In the genomic region with DNA sequence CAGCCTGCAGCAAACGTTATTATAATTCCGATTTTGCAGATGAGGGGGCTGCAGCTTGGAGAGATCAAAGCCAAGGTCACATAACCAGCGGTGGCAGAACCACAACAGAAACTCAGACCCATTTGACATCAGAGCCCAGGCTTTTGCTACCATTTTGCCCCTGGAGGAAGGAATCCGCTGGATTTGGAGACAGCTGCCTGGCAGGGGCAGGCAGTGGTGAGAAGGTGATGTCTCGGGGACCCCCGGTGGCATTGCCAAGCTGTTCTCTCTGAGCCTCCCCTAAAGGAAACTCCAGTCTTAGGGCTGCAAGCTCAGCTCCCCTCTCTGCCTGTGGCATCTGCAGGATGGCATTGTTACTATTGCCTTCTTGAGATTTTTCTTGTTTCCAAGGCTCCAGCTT, we compare ENCODE assay signal across 1 cellular context.
TF ChIP-seq lines count a peak whose summit lies in the region.

No MANE protein-coding gene starts in this region.

TF ChIP-seq in GM23338, 12 proteins besides CTCF, POLR2A, EP300 and RAD21 (continued from another document):
- TF ChIP-seq, protein P1, sequence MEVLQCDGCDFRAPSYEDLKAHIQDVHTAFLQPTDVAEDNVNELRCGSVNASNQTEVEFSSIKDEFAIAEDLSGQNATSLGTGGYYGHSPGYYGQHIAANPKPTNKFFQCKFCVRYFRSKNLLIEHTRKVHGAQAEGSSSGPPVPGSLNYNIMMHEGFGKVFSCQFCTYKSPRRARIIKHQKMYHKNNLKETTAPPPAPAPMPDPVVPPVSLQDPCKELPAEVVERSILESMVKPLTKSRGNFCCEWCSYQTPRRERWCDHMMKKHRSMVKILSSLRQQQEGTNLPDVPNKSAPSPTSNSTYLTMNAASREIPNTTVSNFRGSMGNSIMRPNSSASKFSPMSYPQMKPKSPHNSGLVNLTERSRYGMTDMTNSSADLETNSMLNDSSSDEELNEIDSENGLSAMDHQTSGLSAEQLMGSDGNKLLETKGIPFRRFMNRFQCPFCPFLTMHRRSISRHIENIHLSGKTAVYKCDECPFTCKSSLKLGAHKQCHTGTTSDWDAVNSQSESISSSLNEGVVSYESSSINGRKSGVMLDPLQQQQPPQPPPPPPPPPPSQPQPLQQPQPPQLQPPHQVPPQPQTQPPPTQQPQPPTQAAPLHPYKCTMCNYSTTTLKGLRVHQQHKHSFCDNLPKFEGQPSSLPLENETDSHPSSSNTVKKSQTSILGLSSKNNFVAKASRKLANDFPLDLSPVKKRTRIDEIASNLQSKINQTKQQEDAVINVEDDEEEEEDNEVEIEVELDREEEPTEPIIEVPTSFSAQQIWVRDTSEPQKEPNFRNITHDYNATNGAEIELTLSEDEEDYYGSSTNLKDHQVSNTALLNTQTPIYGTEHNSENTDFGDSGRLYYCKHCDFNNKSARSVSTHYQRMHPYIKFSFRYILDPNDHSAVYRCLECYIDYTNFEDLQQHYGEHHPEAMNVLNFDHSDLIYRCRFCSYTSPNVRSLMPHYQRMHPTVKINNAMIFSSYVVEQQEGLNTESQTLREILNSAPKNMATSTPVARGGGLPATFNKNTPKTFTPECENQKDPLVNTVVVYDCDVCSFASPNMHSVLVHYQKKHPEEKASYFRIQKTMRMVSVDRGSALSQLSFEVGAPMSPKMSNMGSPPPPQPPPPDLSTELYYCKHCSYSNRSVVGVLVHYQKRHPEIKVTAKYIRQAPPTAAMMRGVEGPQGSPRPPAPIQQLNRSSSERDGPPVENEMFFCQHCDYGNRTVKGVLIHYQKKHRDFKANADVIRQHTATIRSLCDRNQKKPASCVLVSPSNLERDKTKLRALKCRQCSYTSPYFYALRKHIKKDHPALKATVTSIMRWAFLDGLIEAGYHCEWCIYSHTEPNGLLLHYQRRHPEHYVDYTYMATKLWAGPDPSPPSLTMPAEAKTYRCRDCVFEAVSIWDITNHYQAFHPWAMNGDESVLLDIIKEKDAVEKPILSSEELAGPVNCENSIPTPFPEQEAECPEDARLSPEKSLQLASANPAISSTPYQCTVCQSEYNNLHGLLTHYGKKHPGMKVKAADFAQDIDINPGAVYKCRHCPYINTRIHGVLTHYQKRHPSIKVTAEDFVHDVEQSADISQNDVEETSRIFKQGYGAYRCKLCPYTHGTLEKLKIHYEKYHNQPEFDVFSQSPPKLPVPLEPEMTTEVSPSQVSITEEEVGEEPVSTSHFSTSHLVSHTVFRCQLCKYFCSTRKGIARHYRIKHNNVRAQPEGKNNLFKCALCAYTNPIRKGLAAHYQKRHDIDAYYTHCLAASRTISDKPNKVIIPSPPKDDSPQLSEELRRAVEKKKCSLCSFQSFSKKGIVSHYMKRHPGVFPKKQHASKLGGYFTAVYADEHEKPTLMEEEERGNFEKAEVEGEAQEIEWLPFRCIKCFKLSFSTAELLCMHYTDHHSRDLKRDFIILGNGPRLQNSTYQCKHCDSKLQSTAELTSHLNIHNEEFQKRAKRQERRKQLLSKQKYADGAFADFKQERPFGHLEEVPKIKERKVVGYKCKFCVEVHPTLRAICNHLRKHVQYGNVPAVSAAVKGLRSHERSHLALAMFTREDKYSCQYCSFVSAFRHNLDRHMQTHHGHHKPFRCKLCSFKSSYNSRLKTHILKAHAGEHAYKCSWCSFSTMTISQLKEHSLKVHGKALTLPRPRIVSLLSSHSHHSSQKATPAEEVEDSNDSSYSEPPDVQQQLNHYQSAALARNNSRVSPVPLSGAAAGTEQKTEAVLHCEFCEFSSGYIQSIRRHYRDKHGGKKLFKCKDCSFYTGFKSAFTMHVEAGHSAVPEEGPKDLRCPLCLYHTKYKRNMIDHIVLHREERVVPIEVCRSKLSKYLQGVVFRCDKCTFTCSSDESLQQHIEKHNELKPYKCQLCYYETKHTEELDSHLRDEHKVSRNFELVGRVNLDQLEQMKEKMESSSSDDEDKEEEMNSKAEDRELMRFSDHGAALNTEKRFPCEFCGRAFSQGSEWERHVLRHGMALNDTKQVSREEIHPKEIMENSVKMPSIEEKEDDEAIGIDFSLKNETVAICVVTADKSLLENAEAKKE (CRISPR knock-in tag; IDR thresholded peaks at IDR 0.05) = no peak
- no peak for TF ChIP-seq ZNF114 (CRISPR knock-in tag; IDR thresholded peaks at IDR 0.05)
- TF ChIP-seq POLR2AphosphoS5 (IDR thresholded peaks at IDR 0.05; ENCODE audit: low read depth) = no peak
- TF ChIP-seq STAT1 (IDR thresholded peaks at IDR 0.05; ENCODE audit: unreplicated experiment) = no peak
- no peak for TF ChIP-seq EZH2phosphoT487 (IDR thresholded peaks at IDR 0.05; ENCODE audit: unreplicated experiment)
- TF ChIP-seq JUNB (IDR thresholded peaks at IDR 0.05; ENCODE audit: unreplicated experiment) = no peak
- TF ChIP-seq EZH2 (IDR thresholded peaks at IDR 0.05; ENCODE audit: low read depth, unreplicated experiment) = no peak
- no peak for TF ChIP-seq NANOG (IDR thresholded peaks at IDR 0.05; ENCODE audit: borderline replicate concordance)
TF ChIP-seq in GM23338: peak in this region for 0.
